12 cellular contexts compared by ENCODE assay signal in genomic region chr2:136319227-136319626, GRCh38.
A peak's percentile ranks its signal among the peaks of the same experiment; 100 is the strongest.
DNase-seq lines count a peak whose midpoint lies in the region; ATAC-seq and TF ChIP-seq lines count a peak whose summit lies in the region.
"Had no signal": no experiment of that assay in that cellular context is flagged by ENCODE, and none has a peak within 500 bp of the region (broad histone marks: within the 10 kb centered on the region; RNA-seq: fewer than 3 reads in every experiment).

No MANE protein-coding gene starts in this region.

- no peak for TF ChIP-seq CTCF in vagina (IDR thresholded peaks at IDR 0.05)

- no peaks in the 10 kb centered on the region for H3K27me3 ChIP-seq in vagina
- H3K27me3 ChIP-seq: hepatocyte had no signal

- intact Hi-C loops in sciatic nerve (cut with DNase I): no loop called here
- intact Hi-C loops in vagina (cut with DNase I): no loop called here

- no peaks in the 10 kb centered on the region for H3K4me1 ChIP-seq in vagina

- DNase-seq in SIG-M5 treated with dmso at 0.1 percent for 504 hours (lab: John Stamatoyannopoulos, UW; ENCODE audit: unreplicated experiment) (peak; percentile 49), SIG-M5 (lab: John Stamatoyannopoulos, UW) (no peak), sciatic nerve (ENCODE audit: low spot score) (no peak), ureter (ENCODE audit: low spot score) (no peak), NCI-H1930 (lab: John Stamatoyannopoulos, UW) (no peak), vagina (ENCODE audit: extremely low spot score in 2 of 2) (no peak)
- peak; percentile 56 to 70 for DNase-seq in activated CD4-positive, alpha-beta T cell treated with anti-CD3 and anti-CD28 coated beads, Interleukin-2, amount 50 U/mL, for 48 hours
- DNase-seq: EL, NCI-H2171 treated with DMSO at 0.1 percent for 48 hours had no signal

- no peaks in the 10 kb centered on the region for H3K9me3 ChIP-seq in vagina

- no peak for TF ChIP-seq POLR2A in vagina (IDR thresholded peaks at IDR 0.05)

- no peak overlapping the region for H3K27ac ChIP-seq in vagina
- H3K27ac ChIP-seq: hepatocyte had no signal

- no peak overlapping the region for H3K4me3 ChIP-seq in vagina
- H3K4me3 ChIP-seq: hepatocyte had no signal

- ATAC-seq in HG03039 (IDR thresholded peaks at IDR 0.05; ENCODE audit: unreplicated experiment) (peak; percentile 47), sciatic nerve (peak; percentile 30)
- ATAC-seq: HepG2 had no signal

- H3K36me3 ChIP-seq in vagina: no peaks in the 10 kb centered on the region

Comparison
In these comparisons a context has a peak if more than half of its experiments do, and no peak if none do; other contexts are left out.
1. DNase-seq: peak in SIG-M5 treated with dmso at 0.1 percent for 504 hours (single experiment) and activated CD4-positive, alpha-beta T cell treated with anti-CD3 and anti-CD28 coated beads, Interleukin-2, amount 50 U/mL, for 48 hours (2 of 2); none in SIG-M5 (single experiment), sciatic nerve (single experiment), ureter (single experiment), NCI-H1930 (0 of 2) and vagina (0 of 2).